8 cellular contexts compared by ENCODE assay signal in the genomic region with DNA sequence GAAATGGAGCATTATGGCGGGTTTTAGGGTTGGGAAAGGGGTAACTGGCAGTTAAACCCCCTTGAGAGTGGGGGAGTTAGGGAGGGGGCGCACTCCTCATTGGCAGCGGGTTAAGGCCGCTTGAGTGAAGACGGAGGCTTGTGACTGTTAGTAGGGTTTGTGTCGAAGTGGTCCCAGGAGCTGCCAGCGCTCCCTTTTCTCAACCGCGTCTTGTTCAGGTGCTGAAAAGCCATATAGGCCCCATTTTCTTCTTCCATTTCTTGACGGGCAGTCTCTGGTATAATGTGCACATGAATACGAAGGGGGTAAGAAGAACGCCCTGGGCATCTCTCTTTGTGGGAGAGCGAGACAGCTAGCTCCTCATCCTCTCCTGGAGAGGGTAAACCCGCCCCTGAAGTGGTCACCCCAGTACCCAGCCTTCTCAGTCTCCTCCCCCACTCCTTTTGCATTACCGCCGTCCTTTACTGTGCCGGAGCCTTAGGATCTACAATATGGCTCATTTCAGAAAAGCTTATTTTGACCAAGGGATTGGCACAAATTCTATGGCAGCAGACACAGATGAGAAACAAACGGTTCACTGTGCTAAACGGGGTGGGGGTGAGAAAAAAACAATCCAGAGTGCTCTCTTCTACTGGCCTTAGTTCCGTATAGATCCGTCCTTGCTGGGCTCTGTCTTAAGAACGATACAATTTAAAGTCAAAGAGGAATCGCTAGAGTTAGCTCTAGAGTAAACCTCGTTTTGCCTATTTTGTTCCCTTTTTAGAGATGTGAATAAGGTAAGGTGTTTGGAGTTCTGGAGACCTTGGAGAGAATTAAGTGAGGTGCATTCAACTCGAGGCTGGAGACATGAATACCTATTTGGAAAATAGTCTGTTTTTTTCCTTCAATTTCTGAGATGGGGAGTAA. TPM values are rescaled to one million over a fixed set of nuclear protein-coding genes. Genes with fewer than 3 reads are reported as not detected.
A peak's percentile ranks its signal among the peaks of the same experiment; 100 is the strongest.
DNase-seq lines count a peak whose midpoint lies in the region; ATAC-seq lines count a peak whose summit lies in the region.

No MANE protein-coding gene starts in this region.

- DNase-seq in NCI-H2081 (lab: John Stamatoyannopoulos, UW) (peak; percentile 16 to 72), NCI-H2081 treated with DMSO at 0.1 percent for 48 hours (lab: John Stamatoyannopoulos, UW) (no peak), NCI-H1930 (lab: John Stamatoyannopoulos, UW) (peak; percentile 31 to 66), lung microvascular endothelial cell (ENCODE audit: low read depth in 2 of 2) (peak; percentile 51 to 70)
- DNase-seq in activated CD4-positive, alpha-beta T cell treated with anti-CD3 and anti-CD28 coated beads, Interleukin-2, amount 50 U/mL, for 1 hour = peak; percentile 46
- DNase-seq in stimulated activated CD8-positive, alpha-beta memory T cell treated with anti-CD3 and anti-CD28 coated beads, Interleukin-12 subunit alpha, Interleukin-12 subunit beta, amount 100 ng/mL, for 24 hours (ENCODE audit: extremely low read depth) = peak; percentile 10

- H3K27ac ChIP-seq in ectodermal cell (ENCODE audit: insufficient read depth, low read depth, low read length, poor library complexity, severe bottlenecking) = peak overlapping the region; percentile 100

- H3K9me3 ChIP-seq in ectodermal cell (ENCODE audit: control insufficient read depth, low read length) = no peaks in the 10 kb centered on the region

- H3K4me1 ChIP-seq in ectodermal cell (ENCODE audit: control insufficient read depth, insufficient read depth, low read length) = peaks cover 7% of the 10 kb centered on the region

- no peaks in the 10 kb centered on the region for H3K36me3 ChIP-seq in ectodermal cell (ENCODE audit: control insufficient read depth, insufficient read depth, low read length)

- WGBS in ectodermal cell, 2 experiments = 0% methylated on average over 25 of the region's 25 CpGs

- no peak for ATAC-seq in GM18861 (IDR thresholded peaks at IDR 0.05; ENCODE audit: unreplicated experiment)

- peak overlapping the region; percentile 94 for H3K4me3 ChIP-seq in ectodermal cell (ENCODE audit: insufficient read depth, low read depth, low read length)

- H3K27me3 ChIP-seq in ectodermal cell (ENCODE audit: control insufficient read depth, insufficient read depth, low read length, poor library complexity, severe bottlenecking) = no peaks in the 10 kb centered on the region

RNA-seq across cellular contexts. Expression of a gene that starts 1.0 kb away (rescaled TPM):
- polyA plus RNA-seq in ectodermal cell (2013, experiment 1 of 4) = 68.0 TPM
- polyA plus RNA-seq in ectodermal cell (2013, experiment 2 of 4) = 68.0 TPM
- polyA plus RNA-seq in ectodermal cell (2013, experiment 3 of 4) = 52.9 TPM
- 64.7 TPM for polyA plus RNA-seq in ectodermal cell (2013, experiment 4 of 4)
- total RNA-seq in lung microvascular endothelial cell = 90.4 and 146 TPM in 2 replicates
